In the genomic region with DNA sequence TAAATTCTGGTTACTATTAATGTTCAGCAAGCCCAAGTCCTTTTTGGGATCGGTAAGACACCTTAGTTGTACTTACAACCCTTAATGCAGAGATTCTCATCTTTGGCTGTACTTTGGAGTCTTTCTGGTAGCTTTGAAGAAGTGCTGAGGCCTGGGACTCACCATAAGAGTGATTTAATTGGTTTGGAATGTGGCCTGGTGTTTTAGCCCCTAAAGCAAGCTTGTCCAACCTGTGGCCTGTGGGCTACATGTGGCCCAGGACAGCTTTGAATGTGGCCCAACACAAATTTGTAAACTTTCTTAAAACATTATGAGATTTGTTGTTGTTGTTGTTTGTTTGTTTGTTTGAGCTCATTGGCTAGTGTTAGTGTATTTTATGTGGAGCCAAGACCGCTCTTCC, we compare ENCODE assay signal across 29 cellular contexts.
"Had no signal": no experiment of that assay in that cellular context is flagged by ENCODE, and none has a peak within 500 bp of the region (broad histone marks: within the 10 kb centered on the region; RNA-seq: fewer than 3 reads in every experiment).

No MANE protein-coding gene starts in this region.

- H3K27me3 ChIP-seq: adrenal gland, body of pancreas, neutrophil, sigmoid colon, stomach, thyroid gland, upper lobe of left lung, vagina had no signal

- DNase-seq: activated CD4-positive, alpha-beta T cell treated with anti-CD3 and anti-CD28 coated beads for 36 hours; activated naive CD4-positive, alpha-beta T cell; activated naive CD8-positive, alpha-beta T cell treated with anti-CD3 and anti-CD28 coated beads for 36 hours; activated T-cell treated with anti-CD3 and anti-CD28 coated beads for 4 hours; activated T-cell treated with anti-CD3 and anti-CD28 coated beads, Interleukin-2, amount 50 U/mL, for 72 hours; adrenal gland; aorta; body of pancreas; dermis blood vessel endothelial cell; effector CD4-positive, alpha-beta T cell; glutamatergic neuron; left colon; natural killer cell; retina; sigmoid colon; stimulated activated CD4-positive, alpha-beta T cell treated with anti-CD3 and anti-CD28 coated beads, Interleukin-1b, Interleukin-23, amount 100 ng/mL, for 48 hours; stimulated activated CD4-positive, alpha-beta T cell treated with anti-CD3 and anti-CD28 coated beads, Interleukin-4, amount 100 ng/mL, for 4 hours; stimulated activated CD8-positive, alpha-beta memory T cell treated with anti-CD3 and anti-CD28 coated beads, Interleukin-4, amount 100 ng/mL, for 48 hours; stimulated activated naive B cell treated with anti-CD40 and anti-IgM and Interleukin-4, amounts not matched to agents 10 μg/mL and 1 μg/mL and 100 μg/mL, for 72 hours; stomach; T-helper 9 cell; thyroid gland; upper lobe of left lung had no signal

- ATAC-seq: activated CD4-positive, alpha-beta T cell treated with anti-CD3 and anti-CD28 coated beads for 36 hours; activated T-cell treated with anti-CD3 and anti-CD28 coated beads, Interleukin-2, amount 50 U/mL, for 72 hours; body of pancreas; left colon; natural killer cell; stimulated activated naive B cell treated with anti-CD40 and anti-IgM and Interleukin-4, amounts not matched to agents 10 μg/mL and 1 μg/mL and 100 μg/mL, for 72 hours had no signal

- H3K4me1 ChIP-seq: adrenal gland, body of pancreas, sigmoid colon, stomach, thyroid gland, vagina had no signal

- H3K9me3 ChIP-seq: adrenal gland, body of pancreas, neutrophil, thyroid gland had no signal

- H3K4me1 Mint-ChIP-seq: activated CD4-positive, alpha-beta T cell treated with anti-CD3 and anti-CD28 coated beads for 36 hours had no signal

- H3K27ac ChIP-seq: adrenal gland, body of pancreas, epithelial cell of prostate, neutrophil, sigmoid colon, stomach, thyroid gland, upper lobe of left lung, vagina had no signal

- H3K4me3 ChIP-seq: adrenal gland, body of pancreas, sigmoid colon, smooth muscle cell, stomach, thyroid gland, upper lobe of left lung, vagina had no signal

- H3K27ac Mint-ChIP-seq: activated CD4-positive, alpha-beta T cell treated with anti-CD3 and anti-CD28 coated beads for 36 hours; activated naive CD8-positive, alpha-beta T cell treated with anti-CD3 and anti-CD28 coated beads for 36 hours; activated T-cell treated with anti-CD3 and anti-CD28 coated beads, Interleukin-2, amount 50 U/mL, for 72 hours; natural killer cell; progenitor cell of endocrine pancreas; stimulated activated naive B cell treated with anti-CD40 and anti-IgM and Interleukin-4, amounts not matched to agents 10 μg/mL and 1 μg/mL and 100 μg/mL, for 72 hours; T-helper 1 cell treated with Interleukin-12 subunit alpha and Interleukin-12 subunit beta and Interleukin-4 antibody, amounts not matched to agents 30 μg/mL and 1 μg/mL, for 36 hours had no signal

- H3K4me3 Mint-ChIP-seq: activated CD4-positive, alpha-beta T cell treated with anti-CD3 and anti-CD28 coated beads for 36 hours; activated naive CD8-positive, alpha-beta T cell treated with anti-CD3 and anti-CD28 coated beads for 36 hours; activated T-cell treated with anti-CD3 and anti-CD28 coated beads, Interleukin-2, amount 50 U/mL, for 72 hours; natural killer cell; stimulated activated naive B cell treated with anti-CD40 and anti-IgM and Interleukin-4, amounts not matched to agents 10 μg/mL and 1 μg/mL and 100 μg/mL, for 72 hours; T-helper 1 cell treated with Interleukin-12 subunit alpha and Interleukin-12 subunit beta and Interleukin-4 antibody, amounts not matched to agents 30 μg/mL and 1 μg/mL, for 36 hours had no signal

- H3K4me2 ChIP-seq: smooth muscle cell had no signal

- H3K36me3 ChIP-seq: adrenal gland, neutrophil, sigmoid colon, stomach, thyroid gland, upper lobe of left lung, vagina had no signal

- H3K27me3 Mint-ChIP-seq: activated CD4-positive, alpha-beta T cell treated with anti-CD3 and anti-CD28 coated beads for 36 hours; activated naive CD8-positive, alpha-beta T cell treated with anti-CD3 and anti-CD28 coated beads for 36 hours; progenitor cell of endocrine pancreas; stimulated activated naive B cell treated with anti-CD40 and anti-IgM and Interleukin-4, amounts not matched to agents 10 μg/mL and 1 μg/mL and 100 μg/mL, for 72 hours had no signal
